In the genomic region with DNA sequence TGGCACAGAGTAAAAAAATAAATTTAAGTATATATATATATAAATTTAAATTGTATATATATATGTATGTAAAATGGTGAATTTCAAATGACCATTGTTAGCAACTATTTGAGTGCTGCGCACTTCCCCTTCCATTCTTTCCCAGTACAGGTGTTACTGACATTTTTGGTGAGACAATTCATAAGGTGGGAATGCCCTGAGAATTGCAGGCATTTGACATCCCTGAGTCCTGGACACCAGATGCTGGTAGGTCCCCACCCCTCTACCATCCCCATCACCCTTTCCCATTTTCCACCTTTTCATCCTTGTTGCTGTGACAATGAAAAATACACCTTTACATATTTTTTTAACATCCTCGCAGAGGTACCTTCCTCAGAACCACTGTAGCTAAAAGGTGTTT, we compare ENCODE assay signal across 35 cellular contexts.
DNase-seq lines count a peak whose midpoint lies in the region; ATAC-seq and TF ChIP-seq lines count a peak whose summit lies in the region.
"Had no signal": no experiment of that assay in that cellular context is flagged by ENCODE, and none has a peak within 500 bp of the region (broad histone marks: within the 10 kb centered on the region; RNA-seq: fewer than 3 reads in every experiment).

No MANE protein-coding gene starts in this region.

- H3K9me3 ChIP-seq in breast epithelium (no peaks in the 10 kb centered on the region), left ventricle myocardium inferior (replicated peaks) (peaks cover 3% of the 10 kb centered on the region), right cardiac atrium (ENCODE audit: control insufficient read depth, low read length) (no peaks in the 10 kb centered on the region), trophoblast cell (ENCODE audit: insufficient read depth, low read depth, low read length) (no peaks in the 10 kb centered on the region)
- H3K9me3 ChIP-seq: A549; BE2C; BLaER1; BLaER1 treated with 17β-estradiol and CSF1 and Interleukin-3, amounts not matched to agents 10 nM and 100 nM; Caco-2 had no signal

- TF ChIP-seq CTCF in MCF 10A (IDR thresholded peaks at IDR 0.05; ENCODE audit: unreplicated experiment) = no peak
- TF ChIP-seq CTCF in breast epithelium (IDR thresholded peaks at IDR 0.05) = no peak
- TF ChIP-seq CTCF in left ventricle myocardium inferior (IDR thresholded peaks at IDR 0.05; ENCODE audit: borderline replicate concordance) = no peak
- no peak for TF ChIP-seq CTCF in endothelial cell (IDR thresholded peaks at IDR 0.05; ENCODE audit: unreplicated experiment)

- H3K4ac ChIP-seq in trophoblast cell (ENCODE audit: low read depth, low read length) = no peak overlapping the region

- no peak overlapping the region for H3K4me3 Mint-ChIP-seq in MCF 10A (ENCODE audit: unreplicated experiment)
- H3K4me3 Mint-ChIP-seq in endothelial cell (ENCODE audit: unreplicated experiment) = no peak overlapping the region
- H3K4me3 Mint-ChIP-seq: B cell; CD14-positive monocyte; CD4-positive, alpha-beta memory T cell; CD4-positive, alpha-beta T cell; CD4-positive, CD25-positive, alpha-beta regulatory T cell; CD8-positive, alpha-beta memory T cell; CD8-positive, alpha-beta T cell had no signal

- H4K12ac ChIP-seq in trophoblast cell (ENCODE audit: low read depth, low read length) = no peak overlapping the region

- over 99% methylated on average over 2 of the region's 2 CpGs for WGBS in right cardiac atrium
- no CpG with 5 or more reads among the region's 2 CpGs for WGBS in trophoblast cell (ENCODE audit: extremely low coverage, insufficient coverage, insufficient read length)

- no peak overlapping the region for H3K14ac ChIP-seq in trophoblast cell (ENCODE audit: low read length)

- H3K36me3 ChIP-seq in breast epithelium (no peaks in the 10 kb centered on the region), left ventricle myocardium inferior (no peaks in the 10 kb centered on the region), trophoblast cell (ENCODE audit: control insufficient read depth in 1 of 2, insufficient read depth in 2 of 2, low read length in 2 of 2) (no peaks in the 10 kb centered on the region)
- H3K36me3 ChIP-seq: BE2C; BLaER1; BLaER1 treated with 17β-estradiol and CSF1 and Interleukin-3, amounts not matched to agents 10 nM and 100 nM had no signal

- POLR2A ChIA-PET in MCF 10A (lab: Yijun Ruan, JAX) = no interaction called here

- DNase-seq in MCF 10A (ENCODE audit: unreplicated experiment) (no peak), breast epithelium (ENCODE audit: low spot score in 2 of 2) (no peak), left ventricle myocardium inferior (no peak), right cardiac atrium (no peak), islet precursor cell (peak; percentile 14), trophoblast cell (peak; percentile 54 to 74), endothelial cell (ENCODE audit: low spot score) (no peak)
- DNase-seq: 8988T; ACHN; AML-193; BE2C; C1 segment of cervical spinal cord; Caco-2; Calu3; CD4-positive, alpha-beta memory T cell; CD4-positive, alpha-beta T cell; CD4-positive, CD25-positive, alpha-beta regulatory T cell; CD8-positive, alpha-beta memory T cell; CD8-positive, alpha-beta T cell; COR-L47; DMS 273 treated with DMSO at 0.1 percent for 48 hours; DMS153; DMS53; DMS79; DMS79 treated with DMSO at 0.1 percent for 48 hours; DND-41; EL had no signal

- CTCF ChIA-PET in MCF 10A (lab: Yijun Ruan, JAX) = interaction anchor here (0.7 to 9.0 kb wide), 5 partner anchors 186 to 298 kb away, joined by 3 to 252 read pairs (median 12); no protein-coding TSS in a partner anchor

- intact Hi-C loops in MCF 10A (cut with micrococcal nuclease) = loop anchor here (5.0 kb wide), 2 partner anchors 521 to 621 kb away; no protein-coding TSS in a partner anchor
- intact Hi-C loops in breast epithelium (cut with DNase I; ENCODE audit: low total_unique reads) = no loop called here
- intact Hi-C loops in left ventricle myocardium inferior (cut with micrococcal nuclease) = loop anchor here (5.0 kb wide), 1 partner anchor 286 kb away; no protein-coding TSS in a partner anchor
- intact Hi-C loops in right cardiac atrium (cut with DNase I) = loop anchor here in 2 of 4 donors (10.0 kb wide), 2 partner anchors 193 to 433 kb away; no protein-coding TSS in a partner anchor

- peaks cover 12% of the 10 kb centered on the region for H3K27me3 Mint-ChIP-seq in MCF 10A (ENCODE audit: insufficient read depth, unreplicated experiment)
- peaks cover 3% of the 10 kb centered on the region for H3K27me3 Mint-ChIP-seq in endothelial cell (ENCODE audit: unreplicated experiment)

- H3K27me3 ChIP-seq in breast epithelium (no peaks in the 10 kb centered on the region), left ventricle myocardium inferior (ENCODE audit: low read depth) (peaks cover 9% of the 10 kb centered on the region), right cardiac atrium (ENCODE audit: control insufficient read depth, insufficient read depth) (no peaks in the 10 kb centered on the region), trophoblast cell (ENCODE audit: insufficient read depth, low read length) (no peaks in the 10 kb centered on the region)
- H3K27me3 ChIP-seq: BLaER1; BLaER1 treated with 17β-estradiol and CSF1 and Interleukin-3, amounts not matched to agents 10 nM and 100 nM had no signal

- no peaks in the 10 kb centered on the region for H3K36me3 Mint-ChIP-seq in MCF 10A (ENCODE audit: insufficient read depth, unreplicated experiment)
- H3K36me3 Mint-ChIP-seq in endothelial cell (ENCODE audit: low read depth, unreplicated experiment) = no peaks in the 10 kb centered on the region
- H3K36me3 Mint-ChIP-seq: CD4-positive, alpha-beta memory T cell; CD8-positive, alpha-beta T cell had no signal

- H3K27ac Mint-ChIP-seq in MCF 10A (ENCODE audit: low read depth, unreplicated experiment) (peak overlapping the region; percentile 22), endothelial cell (ENCODE audit: unreplicated experiment) (no peak overlapping the region)
- H3K27ac Mint-ChIP-seq: B cell; CD4-positive, alpha-beta memory T cell; CD4-positive, alpha-beta T cell; CD4-positive, CD25-positive, alpha-beta regulatory T cell; CD8-positive, alpha-beta memory T cell; CD8-positive, alpha-beta T cell had no signal

- H3K79me2 ChIP-seq in trophoblast cell (ENCODE audit: control insufficient read depth, insufficient read depth, low read length, poor library complexity) = no peaks in the 10 kb centered on the region

- ATAC-seq in right cardiac atrium = no peak
- no peak for ATAC-seq in GM21576 (IDR thresholded peaks at IDR 0.05; ENCODE audit: unreplicated experiment)
- ATAC-seq: A549; CD8-positive, alpha-beta T cell had no signal

- H2AFZ ChIP-seq in trophoblast cell (ENCODE audit: insufficient read depth, low read length, poor library complexity) = no peak overlapping the region

- H3K9ac ChIP-seq in trophoblast cell (ENCODE audit: low read length) = no peak overlapping the region
- H3K9ac ChIP-seq: BLaER1; BLaER1 treated with 17β-estradiol and CSF1 and Interleukin-3, amounts not matched to agents 10 nM and 100 nM had no signal

- no peak overlapping the region for H4K8ac ChIP-seq in trophoblast cell (ENCODE audit: low read depth, low read length)

- no TSS peak for BruUV-seq in MCF 10A (replicated peaks; lab: Mats Ljungman, UMichigan)

- H3K4me1 Mint-ChIP-seq in MCF 10A (ENCODE audit: insufficient read depth, unreplicated experiment) (peaks cover 1% of the 10 kb centered on the region), endothelial cell (ENCODE audit: unreplicated experiment) (no peaks in the 10 kb centered on the region)
- H3K4me1 Mint-ChIP-seq: CD4-positive, CD25-positive, alpha-beta regulatory T cell; CD8-positive, alpha-beta memory T cell had no signal

- no peak overlapping the region for H2AK5ac ChIP-seq in trophoblast cell (ENCODE audit: low read length)

- H3K27ac ChIP-seq in breast epithelium = no peak overlapping the region
- H3K27ac ChIP-seq in left ventricle myocardium inferior (replicated peaks) = peak overlapping the region; percentile 52
- H3K27ac ChIP-seq in right cardiac atrium (ENCODE audit: low read length) = no peak overlapping the region
- H3K27ac ChIP-seq in trophoblast cell (ENCODE audit: low read depth, low read length) = no peak overlapping the region
- H3K27ac ChIP-seq: 22Rv1; A549; BLaER1; BLaER1 treated with 17β-estradiol and CSF1 and Interleukin-3, amounts not matched to agents 10 nM and 100 nM; C4-2B had no signal

- peaks cover 1% of the 10 kb centered on the region for H3K79me1 ChIP-seq in trophoblast cell (ENCODE audit: low read length)

- TF ChIP-seq POLR2A in breast epithelium (IDR thresholded peaks at IDR 0.05) = no peak

- no peak overlapping the region for H3K18ac ChIP-seq in trophoblast cell (ENCODE audit: low read length)

- H2BK5ac ChIP-seq in trophoblast cell (ENCODE audit: low read depth, low read length, poor library complexity) = no peak overlapping the region

- H3K4me2 ChIP-seq in trophoblast cell (ENCODE audit: low read length) = no peak overlapping the region
- H3K4me2 ChIP-seq: A549; BLaER1; BLaER1 treated with 17β-estradiol and CSF1 and Interleukin-3, amounts not matched to agents 10 nM and 100 nM had no signal

- H3K4me1 ChIP-seq in breast epithelium = peaks cover 0 to 3% of the 10 kb centered on the region in 2 donors
- H3K4me1 ChIP-seq in left ventricle myocardium inferior = peaks cover 35% of the 10 kb centered on the region
- H3K4me1 ChIP-seq in right cardiac atrium (ENCODE audit: control insufficient read depth, insufficient read depth, low read length) = no peaks in the 10 kb centered on the region
- peaks cover 0 to 12% of the 10 kb centered on the region in 2 experiments for H3K4me1 ChIP-seq in trophoblast cell (ENCODE audit: control insufficient read depth in 1 of 2, insufficient read depth in 2 of 2, low read length in 2 of 2)
- H3K4me1 ChIP-seq: A549, BE2C, BLaER1 had no signal

- no peaks in the 10 kb centered on the region for H3K9me3 Mint-ChIP-seq in MCF 10A (ENCODE audit: unreplicated experiment)
- no peaks in the 10 kb centered on the region for H3K9me3 Mint-ChIP-seq in endothelial cell (ENCODE audit: unreplicated experiment)
- H3K9me3 Mint-ChIP-seq: CD4-positive, alpha-beta memory T cell; CD4-positive, alpha-beta T cell; CD8-positive, alpha-beta memory T cell; CD8-positive, alpha-beta T cell had no signal

- H3K4me3 ChIP-seq in breast epithelium (no peak overlapping the region), left ventricle myocardium inferior (no peak overlapping the region), right cardiac atrium (ENCODE audit: low read length) (no peak overlapping the region), trophoblast cell (ENCODE audit: low read depth, low read length) (no peak overlapping the region)
- H3K4me3 ChIP-seq: A549; BLaER1; BLaER1 treated with 17β-estradiol and CSF1 and Interleukin-3, amounts not matched to agents 10 nM and 100 nM had no signal

- H3K23ac ChIP-seq in trophoblast cell (ENCODE audit: low read length) = no peak overlapping the region

- no peak overlapping the region for H2BK120ac ChIP-seq in trophoblast cell (ENCODE audit: insufficient read depth, low read length, poor library complexity)

- no peak overlapping the region for H4K91ac ChIP-seq in trophoblast cell (ENCODE audit: low read depth, low read length)

- H2BK12ac ChIP-seq in trophoblast cell (ENCODE audit: low read length) = no peak overlapping the region

Comparison
In these comparisons a context has a peak if more than half of its experiments do, and no peak if none do; other contexts are left out.
1. DNase-seq: peak in islet precursor cell (single experiment) and trophoblast cell (2 of 2); none in MCF 10A (single experiment), breast epithelium (0 of 2), left ventricle myocardium inferior (single experiment), right cardiac atrium (0 of 3) and endothelial cell (single experiment).